Comparison of ENCODE assay signal across 2 cellular contexts in the genomic region with DNA sequence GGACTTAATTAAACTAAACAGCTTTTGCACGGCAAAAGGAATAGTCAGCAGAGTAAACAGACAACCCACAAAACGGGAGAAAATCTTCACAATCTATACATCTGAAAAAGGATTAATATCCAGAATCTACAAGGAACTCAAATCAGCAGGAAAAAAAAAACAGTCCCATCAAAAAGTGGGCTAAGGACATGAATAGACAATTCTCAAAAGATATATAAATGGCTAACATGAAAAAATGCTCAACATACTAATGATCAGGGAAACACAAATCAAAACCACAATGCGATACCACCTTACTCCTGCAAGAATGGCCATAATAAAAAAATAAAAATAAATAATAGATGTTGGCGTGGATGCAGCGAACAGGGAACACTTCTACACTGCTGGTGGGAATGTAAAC. TPM values are rescaled to one million over a fixed set of nuclear protein-coding genes. Genes with fewer than 3 reads are reported as not detected.
"Had no signal": no experiment of that assay in that cellular context is flagged by ENCODE, and none has a peak within 500 bp of the region (broad histone marks: within the 10 kb centered on the region; RNA-seq: fewer than 3 reads in every experiment).

No MANE protein-coding gene starts in this region.

RNA-seq across cellular contexts. Expression of a gene that starts 1.7 kb away (rescaled TPM):
- total RNA-seq: activated CD4-positive, alpha-beta memory T cell treated with anti-CD3 and anti-CD28 coated beads, Interleukin-2, amount 10 ng/mL, durations not matched to agents 7 days and 5 days had no signal

RNA-seq across cellular contexts. Expression of a gene that starts 38.4 kb away (rescaled TPM):
- total RNA-seq: activated CD4-positive, alpha-beta memory T cell treated with anti-CD3 and anti-CD28 coated beads, Interleukin-2, amount 10 ng/mL, durations not matched to agents 7 days and 5 days; activated CD8-positive, alpha-beta memory T cell treated with anti-CD3 and anti-CD28 coated beads, Interleukin-2, amount 10 ng/mL, durations not matched to agents 7 days and 5 days had no signal
